ENCODE assay signal across 8 cellular contexts in the genomic region with DNA sequence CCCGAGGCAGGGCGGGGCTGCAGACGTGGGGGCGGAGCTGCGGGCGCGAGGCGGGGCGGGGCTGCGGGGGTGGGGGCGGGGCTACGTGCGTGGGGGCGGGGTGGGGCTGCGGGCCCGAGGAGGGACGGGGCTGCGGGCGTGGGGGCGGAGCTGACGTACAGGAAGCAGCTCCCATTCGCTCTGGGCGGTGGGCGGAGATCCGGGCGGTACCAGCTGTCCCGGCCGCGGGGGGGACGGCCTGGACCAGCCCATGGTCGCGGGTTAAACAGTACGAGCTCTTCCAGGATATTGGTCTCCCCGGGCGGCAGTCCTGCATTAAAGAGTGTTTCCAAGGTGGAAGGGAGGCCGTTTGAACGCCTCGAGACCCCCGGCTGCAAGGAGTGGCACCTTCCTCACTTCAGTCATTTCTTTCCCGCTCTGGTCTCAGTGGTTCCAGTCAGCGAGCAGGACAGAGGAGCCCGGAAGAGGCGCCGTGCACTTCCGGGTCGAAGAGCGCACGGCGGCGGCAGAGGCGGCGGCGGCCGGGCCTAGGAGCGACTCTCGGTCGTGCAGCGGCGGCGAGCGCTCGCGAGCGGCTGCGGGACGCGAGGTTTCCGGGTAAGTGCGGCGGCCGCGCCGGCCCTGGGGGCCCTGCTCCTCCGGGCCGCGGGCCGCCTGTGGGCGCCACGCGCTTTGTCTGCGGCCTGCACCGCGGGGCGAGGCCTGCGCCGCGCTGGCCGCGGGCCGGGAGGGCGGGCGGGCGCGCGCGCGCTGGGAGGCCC.
A peak's percentile ranks its signal among the peaks of the same experiment; 100 is the strongest.
DNase-seq lines count a peak whose midpoint lies in the region; ATAC-seq and TF ChIP-seq lines count a peak whose summit lies in the region.

A gene with protein sequence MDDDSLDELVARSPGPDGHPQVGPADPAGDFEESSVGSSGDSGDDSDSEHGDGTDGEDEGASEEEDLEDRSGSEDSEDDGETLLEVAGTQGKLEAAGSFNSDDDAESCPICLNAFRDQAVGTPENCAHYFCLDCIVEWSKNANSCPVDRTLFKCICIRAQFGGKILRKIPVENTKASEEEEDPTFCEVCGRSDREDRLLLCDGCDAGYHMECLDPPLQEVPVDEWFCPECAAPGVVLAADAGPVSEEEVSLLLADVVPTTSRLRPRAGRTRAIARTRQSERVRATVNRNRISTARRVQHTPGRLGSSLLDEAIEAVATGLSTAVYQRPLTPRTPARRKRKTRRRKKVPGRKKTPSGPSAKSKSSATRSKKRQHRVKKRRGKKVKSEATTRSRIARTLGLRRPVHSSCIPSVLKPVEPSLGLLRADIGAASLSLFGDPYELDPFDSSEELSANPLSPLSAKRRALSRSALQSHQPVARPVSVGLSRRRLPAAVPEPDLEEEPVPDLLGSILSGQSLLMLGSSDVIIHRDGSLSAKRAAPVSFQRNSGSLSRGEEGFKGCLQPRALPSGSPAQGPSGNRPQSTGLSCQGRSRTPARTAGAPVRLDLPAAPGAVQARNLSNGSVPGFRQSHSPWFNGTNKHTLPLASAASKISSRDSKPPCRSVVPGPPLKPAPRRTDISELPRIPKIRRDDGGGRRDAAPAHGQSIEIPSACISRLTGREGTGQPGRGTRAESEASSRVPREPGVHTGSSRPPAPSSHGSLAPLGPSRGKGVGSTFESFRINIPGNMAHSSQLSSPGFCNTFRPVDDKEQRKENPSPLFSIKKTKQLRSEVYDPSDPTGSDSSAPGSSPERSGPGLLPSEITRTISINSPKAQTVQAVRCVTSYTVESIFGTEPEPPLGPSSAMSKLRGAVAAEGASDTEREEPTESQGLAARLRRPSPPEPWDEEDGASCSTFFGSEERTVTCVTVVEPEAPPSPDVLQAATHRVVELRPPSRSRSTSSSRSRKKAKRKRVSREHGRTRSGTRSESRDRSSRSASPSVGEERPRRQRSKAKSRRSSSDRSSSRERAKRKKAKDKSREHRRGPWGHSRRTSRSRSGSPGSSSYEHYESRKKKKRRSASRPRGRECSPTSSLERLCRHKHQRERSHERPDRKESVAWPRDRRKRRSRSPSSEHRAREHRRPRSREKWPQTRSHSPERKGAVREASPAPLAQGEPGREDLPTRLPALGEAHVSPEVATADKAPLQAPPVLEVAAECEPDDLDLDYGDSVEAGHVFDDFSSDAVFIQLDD (N-terminal part only) (plus strand): TSS at position 475 of the 761 bp plus-strand sequence. CDS start 5,043 bp downstream, outside the sequence.

- no peaks in the 10 kb centered on the region for H3K9me3 ChIP-seq in SK-N-MC (ENCODE audit: low read depth, low read length)

- peak within 1 kb of the TSS; percentile 100 for H3K27ac ChIP-seq in SK-N-MC

- peak; percentile 68 for ATAC-seq in HG02571 (IDR thresholded peaks at IDR 0.05; ENCODE audit: unreplicated experiment)

- H3K36me3 ChIP-seq in GM06990 (ENCODE audit: control insufficient read depth, insufficient read depth, low read length) = no peaks in the 10 kb centered on the region; the same call in none of the 2 replicates
- H3K36me3 ChIP-seq in SK-N-MC (ENCODE audit: insufficient read depth, low read length) = peaks cover 2% of the 10 kb centered on the region; the same call in 1 of the 2 replicates

- peak within 1 kb of the TSS; percentile 100 for H3K9ac ChIP-seq in SK-N-MC (ENCODE audit: insufficient read length)

- peak within 1 kb of the TSS; percentile 90 for H3K4me3 Mint-ChIP-seq in activated naive CD4-positive, alpha-beta T cell treated with anti-CD3 and anti-CD28 coated beads, Interleukin-2, amount 10 ng/mL, durations not matched to agents 7 days and 5 days

- CTCF ChIA-PET in activated naive CD4-positive, alpha-beta T cell treated with anti-CD3 and anti-CD28 coated beads, Interleukin-2, amount 10 ng/mL, durations not matched to agents 7 days and 5 days (lab: Charles Lee) = interaction anchor here (0.9 to 1.6 kb wide), 3 partner anchors 10 to 37 kb away, joined by 3 to 5 read pairs (median 4); no protein-coding TSS in a partner anchor

- peaks cover 13% of the 10 kb centered on the region for H3K27me3 Mint-ChIP-seq in activated naive CD4-positive, alpha-beta T cell treated with anti-CD3 and anti-CD28 coated beads, Interleukin-2, amount 10 ng/mL, durations not matched to agents 7 days and 5 days

- H3K27me3 ChIP-seq in GM06990 (replicated peaks; ENCODE audit: control insufficient read depth, insufficient read depth, low read length) = peaks cover 2% of the 10 kb centered on the region; the same call in 1 of the 2 replicates

- H3K4me3 ChIP-seq in GM06990 (replicated peaks; ENCODE audit: low read depth, low read length) (peak within 1 kb of the TSS; percentile 97), SK-N-MC (peak within 1 kb of the TSS; percentile 96)

- peaks cover 52% of the 10 kb centered on the region for H3K4me1 Mint-ChIP-seq in activated naive CD4-positive, alpha-beta T cell treated with anti-CD3 and anti-CD28 coated beads, Interleukin-2, amount 10 ng/mL, durations not matched to agents 7 days and 5 days

- peaks cover 7% of the 10 kb centered on the region for H3K36me3 Mint-ChIP-seq in activated naive CD4-positive, alpha-beta T cell treated with anti-CD3 and anti-CD28 coated beads, Interleukin-2, amount 10 ng/mL, durations not matched to agents 7 days and 5 days

- DNase-seq in GM06990 (ENCODE audit: extremely low read depth, insufficient read length) = peak; percentile 95
- peak; percentile 85 for DNase-seq in NCI-H1048 (lab: John Stamatoyannopoulos, UW)
- DNase-seq in SK-N-MC (ENCODE audit: low read depth, low spot score) = peak; percentile 83
- peak; percentile 95 for DNase-seq in activated naive CD4-positive, alpha-beta T cell treated with anti-CD3 and anti-CD28 coated beads, Interleukin-2, amount 10 ng/mL, durations not matched to agents 7 days and 5 days
- peak; percentile 99 for DNase-seq in germinal center (ENCODE audit: low spot score)
- peak; percentile 62 to 99 (median 93) for DNase-seq in nucleus accumbens (lab: John Stamatoyannopoulos, UW)
- peak; percentile 95 for DNase-seq in superior temporal gyrus (ENCODE audit: extremely low spot score)

- H3K9me3 Mint-ChIP-seq in activated naive CD4-positive, alpha-beta T cell treated with anti-CD3 and anti-CD28 coated beads, Interleukin-2, amount 10 ng/mL, durations not matched to agents 7 days and 5 days = no peaks in the 10 kb centered on the region

- TF ChIP-seq CTCF in GM06990 (IDR thresholded peaks at IDR 0.05; ENCODE audit: insufficient read depth, low read length, poor library complexity, severe bottlenecking) = no peak

- H3K27ac Mint-ChIP-seq in activated naive CD4-positive, alpha-beta T cell treated with anti-CD3 and anti-CD28 coated beads, Interleukin-2, amount 10 ng/mL, durations not matched to agents 7 days and 5 days = peak within 1 kb of the TSS; percentile 95

Comparison
In these comparisons a context has a peak if more than half of its experiments do, and no peak if none do; other contexts are left out.
1. Peak in every context shown above with its lines: DNase-seq, ATAC-seq, H3K4me3 ChIP-seq and H3K27ac ChIP-seq.